Comparison of ENCODE assay signal across 1 cellular context in genomic region chr3:179268400-179269051, GRCh38.
TF ChIP-seq lines count a peak whose summit lies in the region.

No MANE protein-coding gene starts in this region.

TF ChIP-seq in K562, 482 proteins besides CTCF, POLR2A, EP300 and RAD21 (continues in another document):
- TF ChIP-seq, protein P1, sequence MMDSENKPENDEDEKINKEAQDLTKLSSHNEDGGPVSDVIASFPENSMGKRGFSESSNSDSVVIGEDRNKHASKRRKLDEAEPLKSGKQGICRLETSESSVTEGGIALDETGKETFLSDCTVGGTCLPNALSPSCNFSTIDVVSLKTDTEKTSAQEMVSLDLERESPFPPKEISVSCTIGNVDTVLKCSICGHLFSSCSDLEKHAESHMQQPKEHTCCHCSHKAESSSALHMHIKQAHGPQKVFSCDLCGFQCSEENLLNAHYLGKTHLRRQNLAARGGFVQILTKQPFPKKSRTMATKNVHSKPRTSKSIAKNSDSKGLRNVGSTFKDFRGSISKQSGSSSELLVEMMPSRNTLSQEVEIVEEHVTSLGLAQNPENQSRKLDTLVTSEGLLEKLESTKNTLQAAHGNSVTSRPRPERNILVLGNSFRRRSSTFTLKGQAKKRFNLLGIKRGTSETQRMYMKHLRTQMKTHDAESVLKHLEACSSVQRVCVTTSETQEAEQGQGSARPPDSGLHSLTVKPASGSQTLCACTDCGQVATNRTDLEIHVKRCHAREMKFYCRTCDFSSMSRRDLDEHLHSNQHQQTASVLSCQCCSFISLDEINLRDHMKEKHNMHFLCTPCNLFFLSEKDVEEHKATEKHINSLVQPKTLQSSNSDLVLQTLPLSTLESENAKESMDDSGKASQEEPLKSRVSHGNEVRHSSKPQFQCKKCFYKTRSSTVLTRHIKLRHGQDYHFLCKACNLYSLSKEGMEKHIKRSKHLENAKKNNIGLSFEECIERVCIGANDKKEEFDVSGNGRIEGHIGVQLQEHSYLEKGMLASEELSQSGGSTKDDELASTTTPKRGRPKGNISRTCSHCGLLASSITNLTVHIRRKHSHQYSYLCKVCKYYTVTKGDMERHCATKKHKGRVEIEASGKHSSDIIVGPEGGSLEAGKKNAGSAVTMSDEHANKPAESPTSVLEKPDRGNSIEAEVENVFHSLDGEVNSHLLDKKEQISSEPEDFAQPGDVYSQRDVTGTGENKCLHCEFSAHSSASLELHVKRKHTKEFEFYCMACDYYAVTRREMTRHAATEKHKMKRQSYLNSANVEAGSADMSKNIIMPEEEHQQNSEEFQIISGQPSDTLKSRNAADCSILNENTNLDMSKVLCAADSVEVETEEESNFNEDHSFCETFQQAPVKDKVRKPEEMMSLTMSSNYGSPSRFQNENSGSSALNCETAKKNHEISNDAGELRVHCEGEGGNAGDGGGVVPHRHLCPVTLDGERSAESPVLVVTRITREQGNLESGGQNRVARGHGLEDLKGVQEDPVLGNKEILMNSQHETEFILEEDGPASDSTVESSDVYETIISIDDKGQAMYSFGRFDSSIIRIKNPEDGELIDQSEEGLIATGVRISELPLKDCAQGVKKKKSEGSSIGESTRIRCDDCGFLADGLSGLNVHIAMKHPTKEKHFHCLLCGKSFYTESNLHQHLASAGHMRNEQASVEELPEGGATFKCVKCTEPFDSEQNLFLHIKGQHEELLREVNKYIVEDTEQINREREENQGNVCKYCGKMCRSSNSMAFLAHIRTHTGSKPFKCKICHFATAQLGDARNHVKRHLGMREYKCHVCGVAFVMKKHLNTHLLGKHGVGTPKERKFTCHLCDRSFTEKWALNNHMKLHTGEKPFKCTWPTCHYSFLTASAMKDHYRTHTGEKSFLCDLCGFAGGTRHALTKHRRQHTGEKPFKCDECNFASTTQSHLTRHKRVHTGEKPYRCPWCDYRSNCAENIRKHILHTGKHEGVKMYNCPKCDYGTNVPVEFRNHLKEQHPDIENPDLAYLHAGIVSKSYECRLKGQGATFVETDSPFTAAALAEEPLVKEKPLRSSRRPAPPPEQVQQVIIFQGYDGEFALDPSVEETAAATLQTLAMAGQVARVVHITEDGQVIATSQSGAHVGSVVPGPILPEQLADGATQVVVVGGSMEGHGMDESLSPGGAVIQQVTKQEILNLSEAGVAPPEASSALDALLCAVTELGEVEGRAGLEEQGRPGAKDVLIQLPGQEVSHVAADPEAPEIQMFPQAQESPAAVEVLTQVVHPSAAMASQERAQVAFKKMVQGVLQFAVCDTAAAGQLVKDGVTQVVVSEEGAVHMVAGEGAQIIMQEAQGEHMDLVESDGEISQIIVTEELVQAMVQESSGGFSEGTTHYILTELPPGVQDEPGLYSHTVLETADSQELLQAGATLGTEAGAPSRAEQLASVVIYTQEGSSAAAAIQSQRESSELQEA (IDR thresholded peaks at IDR 0.05; ENCODE audit: low read depth): no peak
- TF ChIP-seq ZFP30 (CRISPR knock-in tag; IDR thresholded peaks at IDR 0.05; ENCODE audit: borderline replicate concordance) (no peak), BRD4 (IDR thresholded peaks at IDR 0.05) (no peak), ZNF347 (CRISPR knock-in tag; IDR thresholded peaks at IDR 0.05; ENCODE audit: low read depth) (no peak), NR2C1 (IDR thresholded peaks at IDR 0.05) (peak; percentile 79), NR2C1 (tag; IDR thresholded peaks at IDR 0.05) (peak; percentile 84), CXXC5 (CRISPR knock-in tag; IDR thresholded peaks at IDR 0.05) (peak; percentile 42; the same call in 1 of the 2 replicates), CBX2 (IDR thresholded peaks at IDR 0.05; ENCODE audit: insufficient read depth, low read length, poor library complexity, severe bottlenecking) (no peak), MTA3 (IDR thresholded peaks at IDR 0.05; ENCODE audit: borderline replicate concordance) (peak; percentile 72; the same call in 1 of the 2 replicates), POLR2AphosphoS5 (IDR thresholded peaks at IDR 0.05; ENCODE audit: control insufficient read depth, insufficient read depth, low read depth, low read length) (peak; percentile 33; the same call in 1 of the 2 replicates), XRCC4 (IDR thresholded peaks at IDR 0.05; ENCODE audit: extremely low read depth, insufficient read depth, insufficient read length) (no peak), NFXL1 (CRISPR knock-in tag; IDR thresholded peaks at IDR 0.05) (no peak), SUPT5H (IDR thresholded peaks at IDR 0.05) (peak; percentile 37), RHOXF2B (CRISPR knock-in tag; conservative IDR thresholded peaks at IDR 0.05) (no peak), KDM1A (IDR thresholded peaks at IDR 0.05) (peak in 1 of 2 experiments; percentile 29; a peak in 1 of 4 replicates), U2AF1 (optimal IDR thresholded peaks at IDR 0.05; ENCODE audit: low read depth, low read length) (no peak), BRD9 (IDR thresholded peaks at IDR 0.05; ENCODE audit: low read depth, partially characterized antibody) (peak; percentile 74), ZNF445 (CRISPR knock-in tag; IDR thresholded peaks at IDR 0.05; ENCODE audit: low read depth) (0 out of 2 replicates have a peak, but pooled peaks have one; percentile 32), ATF6 (CRISPR knock-in tag; IDR thresholded peaks at IDR 0.05) (no peak), ETS1 (conservative IDR thresholded peaks at IDR 0.05; ENCODE audit: control insufficient read depth, low read depth, low read length) (no peak), ZEB2 (IDR thresholded peaks at IDR 0.05) (no peak; the same call in 1 of the 2 replicates), CBFA2T2 (conservative IDR thresholded peaks at IDR 0.05) (peak; percentile 21; the same call in 1 of the 2 replicates), MYC (IDR thresholded peaks at IDR 0.05; ENCODE audit: low read depth, low read length) (0 out of 2 replicates have a peak, but pooled peaks have one; percentile 14), MYC (CRISPR knock-in tag; IDR thresholded peaks at IDR 0.05; ENCODE audit: borderline replicate concordance, low read depth) (no peak), ELF2 (CRISPR knock-in tag; IDR thresholded peaks at IDR 0.05) (no peak), CBX8 (IDR thresholded peaks at IDR 0.05; ENCODE audit: borderline replicate concordance, extremely low read depth, low read depth, low read length, poor library complexity, severe bottlenecking) (no peak), ZNF174 (CRISPR knock-in tag; IDR thresholded peaks at IDR 0.05) (peak; percentile 51; the same call in 1 of the 2 replicates), FOS (IDR thresholded peaks at IDR 0.05; ENCODE audit: extremely low read depth, insufficient read length) (no peak), SAP30 (IDR thresholded peaks at IDR 0.05; ENCODE audit: borderline replicate concordance, insufficient read depth, low read depth, low read length, poor library complexity, severe bottlenecking) (no peak), RBM17 (IDR thresholded peaks at IDR 0.05; ENCODE audit: borderline replicate concordance, low read depth, low read length) (no peak), MAZ (CRISPR knock-in tag; conservative IDR thresholded peaks at IDR 0.05 in 1 of 2, IDR thresholded peaks at IDR 0.05 in 1 of 2) (peak; percentile 29 to 53; a peak in 1 of 4 replicates), L3MBTL2 (IDR thresholded peaks at IDR 0.05) (peak; percentile 39), ZC3H4 (CRISPR knock-in tag; IDR thresholded peaks at IDR 0.05; ENCODE audit: borderline replicate concordance) (no peak), CBFA2T3 (IDR thresholded peaks at IDR 0.05) (peak; percentile 65), REST (CRISPR knock-in tag; IDR thresholded peaks at IDR 0.05; ENCODE audit: low read depth) (no peak), CC2D1A (IDR thresholded peaks at IDR 0.05) (0 out of 2 replicates have a peak, but pooled peaks have one; percentile 19), HDAC6 (IDR thresholded peaks at IDR 0.05; ENCODE audit: low read depth, low read length) (no peak)
- TF ChIP-seq, protein P2, sequence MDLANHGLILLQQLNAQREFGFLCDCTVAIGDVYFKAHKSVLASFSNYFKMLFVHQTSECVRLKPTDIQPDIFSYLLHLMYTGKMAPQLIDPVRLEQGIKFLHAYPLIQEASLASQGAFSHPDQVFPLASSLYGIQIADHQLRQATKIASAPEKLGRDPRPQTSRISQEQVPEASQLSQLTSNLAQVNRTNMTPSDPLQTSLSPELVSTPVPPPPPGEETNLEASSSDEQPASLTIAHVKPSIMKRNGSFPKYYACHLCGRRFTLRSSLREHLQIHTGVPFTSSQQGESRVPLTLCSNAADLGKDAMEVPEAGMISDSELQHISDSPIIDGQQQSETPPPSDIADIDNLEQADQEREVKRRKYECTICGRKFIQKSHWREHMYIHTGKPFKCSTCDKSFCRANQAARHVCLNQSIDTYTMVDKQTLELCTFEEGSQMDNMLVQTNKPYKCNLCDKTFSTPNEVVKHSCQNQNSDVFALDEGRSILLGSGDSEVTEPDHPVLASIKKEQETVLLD (IDR thresholded peaks at IDR 0.05): peak; percentile 53; the same call in 1 of the 2 replicates
- TF ChIP-seq, protein P3, sequence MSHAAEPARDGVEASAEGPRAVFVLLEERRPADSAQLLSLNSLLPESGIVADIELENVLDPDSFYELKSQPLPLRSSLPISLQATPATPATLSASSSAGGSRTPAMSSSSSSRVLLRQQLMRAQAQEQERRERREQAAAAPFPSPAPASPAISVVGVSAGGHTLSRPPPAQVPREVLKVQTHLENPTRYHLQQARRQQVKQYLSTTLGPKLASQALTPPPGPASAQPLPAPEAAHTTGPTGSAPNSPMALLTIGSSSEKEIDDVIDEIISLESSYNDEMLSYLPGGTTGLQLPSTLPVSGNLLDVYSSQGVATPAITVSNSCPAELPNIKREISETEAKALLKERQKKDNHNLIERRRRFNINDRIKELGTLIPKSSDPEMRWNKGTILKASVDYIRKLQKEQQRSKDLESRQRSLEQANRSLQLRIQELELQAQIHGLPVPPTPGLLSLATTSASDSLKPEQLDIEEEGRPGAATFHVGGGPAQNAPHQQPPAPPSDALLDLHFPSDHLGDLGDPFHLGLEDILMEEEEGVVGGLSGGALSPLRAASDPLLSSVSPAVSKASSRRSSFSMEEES (CRISPR knock-in tag; IDR thresholded peaks at IDR 0.05): no peak
- TF ChIP-seq, protein P4, sequence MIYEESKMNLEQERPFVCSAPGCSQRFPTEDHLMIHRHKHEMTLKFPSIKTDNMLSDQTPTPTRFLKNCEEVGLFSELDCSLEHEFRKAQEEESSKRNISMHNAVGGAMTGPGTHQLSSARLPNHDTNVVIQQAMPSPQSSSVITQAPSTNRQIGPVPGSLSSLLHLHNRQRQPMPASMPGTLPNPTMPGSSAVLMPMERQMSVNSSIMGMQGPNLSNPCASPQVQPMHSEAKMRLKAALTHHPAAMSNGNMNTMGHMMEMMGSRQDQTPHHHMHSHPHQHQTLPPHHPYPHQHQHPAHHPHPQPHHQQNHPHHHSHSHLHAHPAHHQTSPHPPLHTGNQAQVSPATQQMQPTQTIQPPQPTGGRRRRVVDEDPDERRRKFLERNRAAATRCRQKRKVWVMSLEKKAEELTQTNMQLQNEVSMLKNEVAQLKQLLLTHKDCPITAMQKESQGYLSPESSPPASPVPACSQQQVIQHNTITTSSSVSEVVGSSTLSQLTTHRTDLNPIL (CRISPR knock-in tag; IDR thresholded peaks at IDR 0.05): no peak
